In the genomic region with DNA sequence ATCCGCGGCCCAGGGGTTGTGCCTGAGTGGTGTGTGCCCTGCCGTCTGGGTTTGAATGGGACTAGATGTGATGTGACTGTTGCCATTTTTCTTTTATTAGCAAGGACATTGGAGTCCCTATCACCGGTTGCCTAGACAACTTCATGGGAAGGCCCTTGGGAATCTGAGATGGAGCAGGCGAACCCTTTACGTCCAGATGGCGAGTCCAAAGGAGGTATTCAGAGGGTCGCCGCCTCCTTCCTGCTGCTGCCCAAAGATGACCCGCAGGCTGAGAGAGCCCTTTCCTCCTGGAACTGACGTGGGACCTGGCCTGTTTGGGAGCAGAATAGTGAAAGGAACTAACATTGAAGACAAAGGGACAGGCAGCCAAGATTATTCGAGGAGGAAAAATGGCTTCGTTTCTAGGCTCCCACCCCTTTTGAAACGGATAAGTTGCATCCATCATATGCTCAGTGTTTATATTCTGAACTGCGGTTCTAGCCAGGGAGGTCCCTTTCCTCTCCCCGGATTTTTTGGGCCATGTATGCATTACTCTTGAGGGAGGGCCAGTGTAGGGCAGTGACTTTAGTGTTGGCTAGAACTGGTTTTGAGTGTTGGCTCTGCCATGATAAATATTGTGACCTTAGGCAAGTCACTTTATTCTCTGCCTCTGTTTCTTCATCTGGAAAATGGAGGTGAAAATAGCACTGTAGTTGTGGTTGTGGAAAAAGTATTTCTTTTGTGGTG, we compare ENCODE assay signal across 8 cellular contexts. TPM values are rescaled to one million over a fixed set of nuclear protein-coding genes. Genes with fewer than 3 reads are reported as not detected.
DNase-seq lines count a peak whose midpoint lies in the region; ATAC-seq, FAIRE-seq and TF ChIP-seq lines count a peak whose summit lies in the region.

No MANE protein-coding gene starts in this region.

- H3K27ac Mint-ChIP-seq in Caco-2 (ENCODE audit: unreplicated experiment), result peak overlapping the region; percentile 99
- H3K27ac Mint-ChIP-seq in natural killer cell, result peak overlapping the region; percentile 96 to 99

- H4K5ac ChIP-seq in H1 (ENCODE audit: insufficient read length, low read depth, low read length), result peak overlapping the region; percentile 41

- no peak overlapping the region for H3K14ac ChIP-seq in H1 (ENCODE audit: insufficient read length)

- peak overlapping the region; percentile 78 for H3K4me3 ChIP-seq in Caco-2 (ENCODE audit: low read depth, low read length)
- peak overlapping the region; percentile 74 to 98 (median 86) for H3K4me3 ChIP-seq in H1 (ENCODE audit: extremely low read depth in 1 of 4, insufficient read depth in 2 of 4, low read depth in 3 of 4, low read length in 4 of 4)

- H3K27ac ChIP-seq in RWPE1 (peak overlapping the region; percentile 94), H1 (ENCODE audit: low read depth, low read length) (peak overlapping the region; percentile 100)

- CTCF ChIA-PET in Caco-2 (lab: Charles Lee) (interaction anchor here (0.8 to 3.3 kb wide), 11 partner anchors 14 to 867 kb away, joined by 3 to 30 read pairs (median 4); a partner anchor contains a TSS), HEK293T (lab: Yijun Ruan, JAX) (no interaction called here), RWPE1 (lab: Yijun Ruan, JAX) (interaction anchor here (0.6 to 1.6 kb wide), 2 partner anchors 16 to 848 kb away, joined by 4 to 13 read pairs; no protein-coding TSS in a partner anchor), H1 (lab: Charles Lee; ENCODE audit: partially characterized antibody) (interaction anchor here (1.5 to 3.8 kb wide), 3 partner anchors 11 to 33 kb away, joined by 4 to 24 read pairs (median 9); no protein-coding TSS in a partner anchor), GM10248 (lab: Yijun Ruan, JAX) (interaction anchor here (0.8 to 2.2 kb wide), 3 partner anchors 15 to 34 kb away, joined by 3 to 7 read pairs (median 4); no protein-coding TSS in a partner anchor)

- TSS peak; percentile 77 for BruUV-seq in Caco-2 (replicated peaks; lab: Mats Ljungman, UMichigan)

- no peaks in the 10 kb centered on the region for H3K36me3 ChIP-seq in Caco-2 (ENCODE audit: control insufficient read depth, insufficient read depth, low read length)
- peaks cover 2 to 29% (median 11%) of the 10 kb centered on the region in 4 experiments; a peak in 5 of 8 replicates for H3K36me3 ChIP-seq in H1 (ENCODE audit: control insufficient read depth in 2 of 4, insufficient read depth in 4 of 4, low read length in 3 of 4)

- WGBS in H1 (ENCODE audit: extremely low coverage in 1 of 2, insufficient coverage in 1 of 2, insufficient read length in 1 of 2, insufficient replicate concordance in 2 of 2, low coverage in 1 of 2, low lambda C conversion rate in 2 of 2, missing lambda C conversion rate in 1 of 2), 2 experiments, result 6% methylated on average over 16 of the region's 16 CpGs; no CpG with 5 or more reads in 1 of the 2 experiments

- TF ChIP-seq POLR2A in H1 (IDR thresholded peaks at IDR 0.05; ENCODE audit: control extremely low read depth in 1 of 2, low read depth in 2 of 2, low read length in 2 of 2), result no peak

- peaks cover 24% of the 10 kb centered on the region for H3K4me1 ChIP-seq in Caco-2
- H3K4me1 ChIP-seq in H1 (replicated peaks in 1 of 4; ENCODE audit: control insufficient read depth in 3 of 4, insufficient read depth in 4 of 4, low read length in 3 of 4), result peaks cover 0 to 7% (median 6%) of the 10 kb centered on the region in 4 experiments; a peak in 4 of 7 replicates

- peak overlapping the region; percentile 62; the same call in 1 of the 2 replicates for H2BK12ac ChIP-seq in H1 (ENCODE audit: low read depth, low read length)

- POLR2A ChIA-PET in Caco-2 (lab: Charles Lee), result interaction anchor here (1.4 to 1.5 kb wide), 2 partner anchors 16 to 34 kb away, joined by 3 to 6 read pairs; no protein-coding TSS in a partner anchor
- POLR2A ChIA-PET in HEK293T (lab: Yijun Ruan, JAX), result interaction anchor here (0.7 to 1.2 kb wide), 4 partner anchors 10 to 1122 kb away, joined by 3 to 4 read pairs (median 3); no protein-coding TSS in a partner anchor
- POLR2A ChIA-PET in RWPE1 (lab: Yijun Ruan, JAX; ENCODE audit: low non-redundant PET), result interaction anchor here (0.6 kb wide), 1 partner anchor 280 kb away, joined by 9 read pairs; no protein-coding TSS in a partner anchor
- POLR2A ChIA-PET in H1 (lab: Charles Lee; ENCODE audit: partially characterized antibody), result interaction anchor here (1.1 to 2.0 kb wide), 11 partner anchors 8 to 383 kb away, joined by 3 to 22 read pairs (median 5); no protein-coding TSS in a partner anchor
- POLR2A ChIA-PET in GM10248 (lab: Yijun Ruan, JAX), result interaction anchor here (0.6 kb wide), 1 partner anchor 80 kb away, joined by 3 read pairs; no protein-coding TSS in a partner anchor

- no peaks in the 10 kb centered on the region for H3K9me3 ChIP-seq in Caco-2
- H3K9me3 ChIP-seq in H1 (ENCODE audit: insufficient read depth in 2 of 2, low read depth in 1 of 2, low read length in 1 of 2), result no peaks in the 10 kb centered on the region

- H3K9ac ChIP-seq in H1 (replicated peaks in 1 of 4; ENCODE audit: extremely low read depth in 1 of 4, low read depth in 3 of 4, low read length in 3 of 4), result peak overlapping the region; percentile 97 to 100 (median 98)

- no peak overlapping the region for H3K4ac ChIP-seq in H1 (replicated peaks; ENCODE audit: insufficient read length, low read depth, low read length)

- H3K36me3 Mint-ChIP-seq in Caco-2 (ENCODE audit: insufficient read depth, unreplicated experiment) (peaks cover 39% of the 10 kb centered on the region), natural killer cell (peaks cover 2% of the 10 kb centered on the region)

- H2BK120ac ChIP-seq in H1 (replicated peaks; ENCODE audit: low read depth, low read length), result no peak overlapping the region

- peaks cover 8% of the 10 kb centered on the region; the same call in 1 of the 2 replicates for H3K23me2 ChIP-seq in H1 (ENCODE audit: low read depth, low read length)

- H2BK5ac ChIP-seq in H1 (ENCODE audit: low read depth, low read length), result peak overlapping the region; percentile 41

- H2AK5ac ChIP-seq in H1 (ENCODE audit: low read depth, low read length), result peak overlapping the region; percentile 58; the same call in 1 of the 2 replicates

- peaks cover 12% of the 10 kb centered on the region for H3K79me1 ChIP-seq in H1 (ENCODE audit: low read depth, low read length)

- H2BK15ac ChIP-seq in H1 (ENCODE audit: low read length), result no peak overlapping the region

- H4K8ac ChIP-seq in H1 (ENCODE audit: extremely low read depth, insufficient read depth, low read length), result peak overlapping the region; percentile 100; the same call in 1 of the 2 replicates

- no peak overlapping the region for H3K56ac ChIP-seq in H1 (replicated peaks; ENCODE audit: insufficient read length, low read depth, low read length)

- H3K23ac ChIP-seq in H1 (ENCODE audit: insufficient read length), result no peak overlapping the region

- TF ChIP-seq CTCF in Caco-2 (IDR thresholded peaks at IDR 0.05; ENCODE audit: insufficient read depth in 1 of 2, low read depth in 1 of 2, low read length in 1 of 2, severe bottlenecking in 1 of 2, unreplicated experiment in 1 of 2) (no peak), RWPE1 (conservative IDR thresholded peaks at IDR 0.05; ENCODE audit: low read depth) (no peak), H1 (IDR thresholded peaks at IDR 0.05; ENCODE audit: control extremely low read depth in 1 of 3, insufficient read depth in 1 of 3, low read depth in 1 of 3, low read length in 3 of 3) (no peak), natural killer cell (IDR thresholded peaks at IDR 0.05) (no peak), GM10248 (IDR thresholded peaks at IDR 0.05; ENCODE audit: control extremely low read depth, extremely low read depth, low read depth, missing control alignments) (no peak)

- H3K27me3 Mint-ChIP-seq in Caco-2 (ENCODE audit: insufficient read depth, unreplicated experiment) (no peaks in the 10 kb centered on the region), natural killer cell (ENCODE audit: low read depth in 2 of 2) (no peaks in the 10 kb centered on the region)

- H3K27me3 ChIP-seq in Caco-2 (replicated peaks; ENCODE audit: control insufficient read depth, insufficient read depth, low read length) (no peaks in the 10 kb centered on the region), H1 (replicated peaks in 1 of 4; ENCODE audit: control insufficient read depth in 3 of 4, extremely low read depth in 1 of 4, insufficient read depth in 3 of 4, low read length in 3 of 4) (no peaks in the 10 kb centered on the region)

- intact Hi-C loops in Caco-2 (cut with micrococcal nuclease; ENCODE audit: unreplicated experiment), result loop anchor here (1.0 to 2.0 kb wide), 4 partner anchors 13 to 303 kb away; a partner anchor contains a TSS
- intact Hi-C loops in natural killer cell (cut with micrococcal nuclease), result loop anchor here (2.0 to 10.0 kb wide), 4 partner anchors 47 to 181 kb away; a partner anchor contains a TSS

- no peaks in the 10 kb centered on the region for H3K9me3 Mint-ChIP-seq in Caco-2 (ENCODE audit: unreplicated experiment)
- H3K9me3 Mint-ChIP-seq in natural killer cell, result no peaks in the 10 kb centered on the region

- no peak for TF ChIP-seq RAD21 in H1 (IDR thresholded peaks at IDR 0.05 in 1 of 2, conservative IDR thresholded peaks at IDR 0.05 in 1 of 2; ENCODE audit: low read depth in 2 of 2, low read length in 2 of 2)

- no peak for TF ChIP-seq EP300 in H1 (IDR thresholded peaks at IDR 0.05; ENCODE audit: borderline replicate concordance in 1 of 2, low read depth in 2 of 2, low read length in 2 of 2)

- peaks cover 0 to 5% of the 10 kb centered on the region in 2 experiments for H4K20me1 ChIP-seq in H1 (replicated peaks in 1 of 2; ENCODE audit: control insufficient read depth in 1 of 2, insufficient read depth in 2 of 2, low read length in 2 of 2)

- no peak for FAIRE-seq in H1 (lab: Jason Lieb, UNC)

- H3K79me2 ChIP-seq in H1 (ENCODE audit: control insufficient read depth in 1 of 2, insufficient read depth in 2 of 2, low read length in 2 of 2), result peaks cover 20 to 52% of the 10 kb centered on the region in 2 experiments

- peak overlapping the region; percentile 17; the same call in 1 of the 2 replicates for H3K18ac ChIP-seq in H1 (ENCODE audit: extremely low read depth, low read length)

- H2AFZ ChIP-seq in H1 (ENCODE audit: low read length), result no peak overlapping the region

- no peak overlapping the region for H2BK20ac ChIP-seq in H1 (ENCODE audit: low read length)

- H4K91ac ChIP-seq in H1 (replicated peaks; ENCODE audit: insufficient read length, low read length), result peak overlapping the region; percentile 12

- H3K4me2 ChIP-seq in H1 (ENCODE audit: insufficient read depth in 1 of 2, low read depth in 2 of 2, low read length in 2 of 2), result peak overlapping the region; percentile 88 to 93

- peaks cover 27% of the 10 kb centered on the region for H3K4me1 Mint-ChIP-seq in Caco-2 (ENCODE audit: low read depth, unreplicated experiment)
- H3K4me1 Mint-ChIP-seq in natural killer cell, result peaks cover 31 to 41% of the 10 kb centered on the region in 2 donors

- H3K4me3 Mint-ChIP-seq in Caco-2 (ENCODE audit: unreplicated experiment) (peak overlapping the region; percentile 95), natural killer cell (peak overlapping the region; percentile 97)

- DNase-seq in Caco-2 (no peak), HEK293T (ENCODE audit: extremely low spot score) (peak; percentile 27), RWPE1 (ENCODE audit: low spot score) (peak; percentile 12), H1 (ENCODE audit: low read depth in 1 of 2, low spot score in 2 of 2) (no peak), natural killer cell (no peak), GM10248 (ENCODE audit: extremely low spot score) (no peak), DMS153 treated with DMSO at 0.1 percent for 48 hours (lab: John Stamatoyannopoulos, UW; ENCODE audit: unreplicated experiment) (no peak)
- no peak for DNase-seq in activated effector memory CD4-positive, alpha-beta T cell treated with anti-CD3 and anti-CD28 coated beads, Interleukin-2, amount 50 U/mL, for 16 hours

- ATAC-seq in natural killer cell, result no peak

RNA-seq across cellular contexts. Expression of a gene that starts 0.7 kb away (rescaled TPM):
- 54.8 and 58.3 TPM in 2 replicates for total RNA-seq in Caco-2 (2022)
- 46.3 and 47.0 TPM in 2 replicates for total RNA-seq in H1 (2021; fragmentation: NEBNext Ultra II Directional; extraction: Animal tissue kit (Norgen Biotek cat#: 25700))
- polyA plus RNA-seq in H1 (2011; rRNA removed), result 34.4 and 36.1 TPM in 2 replicates
- polyA plus RNA-seq in H1 (2011; cell fraction: cytosol; rRNA removed), result 40.9 TPM
- polyA plus RNA-seq in H1 (2011; cell fraction: nucleus; rRNA removed), result 61.8 TPM
- polyA plus RNA-seq in H1 (2012, experiment 1 of 2), result 34.0 to 45.9 TPM (median 38.7 TPM) in 4 replicates
- 25.7 TPM for polyA plus RNA-seq in H1 (2012, experiment 2 of 2)
- polyA plus RNA-seq in H1 (2013, experiment 1 of 2), result 24.5 TPM
- polyA plus RNA-seq in H1 (2013, experiment 2 of 2), result 24.1 TPM
- 82.8 and 83.4 TPM in 2 replicates for polyA minus RNA-seq in H1 (2011; rRNA and poly(A)+ RNA removed)
- 34.1 TPM for polyA minus RNA-seq in H1 (2011; cell fraction: cytosol; rRNA and poly(A)+ RNA removed)
- 86.2 TPM for polyA minus RNA-seq in H1 (2011; cell fraction: nucleus; rRNA and poly(A)+ RNA removed)
- 10 to 100 TPM in 2 of 3 donors, 1 to 10 TPM in 1; 8.1 to 15.1 (median 11.2) TPM for total RNA-seq in natural killer cell

RNA-seq across cellular contexts. Expression of a gene that starts 0.7 kb away (rescaled TPM):
- total RNA-seq in Caco-2 (2022) (49.4 and 52.8 TPM in 2 replicates), natural killer cell (10 to 100 TPM; 12.7 to 22.9 (median 15.9) TPM)
- 46.2 and 48.6 TPM in 2 replicates for total RNA-seq in H1 (2021; fragmentation: NEBNext Ultra II Directional; extraction: Animal tissue kit (Norgen Biotek cat#: 25700))
- 91.9 and 101 TPM in 2 replicates for polyA plus RNA-seq in H1 (2011; rRNA removed)
- 80.9 TPM for polyA plus RNA-seq in H1 (2011; cell fraction: cytosol; rRNA removed)
- polyA plus RNA-seq in H1 (2011; cell fraction: nucleus; rRNA removed), result 58.7 TPM
- polyA plus RNA-seq in H1 (2012, experiment 1 of 2), result 72.5 to 81.1 TPM (median 75.3 TPM) in 4 replicates
- 52.9 TPM for polyA plus RNA-seq in H1 (2012, experiment 2 of 2)
- polyA plus RNA-seq in H1 (2013, experiment 1 of 2), result 89.7 TPM
- 84.1 TPM for polyA plus RNA-seq in H1 (2013, experiment 2 of 2)
- 18.9 and 21.6 TPM in 2 replicates for polyA minus RNA-seq in H1 (2011; rRNA and poly(A)+ RNA removed)
- 12.1 TPM for polyA minus RNA-seq in H1 (2011; cell fraction: cytosol; rRNA and poly(A)+ RNA removed)
- polyA minus RNA-seq in H1 (2011; cell fraction: nucleus; rRNA and poly(A)+ RNA removed), result 22.8 TPM

Comparison
In these comparisons a context has a peak if more than half of its experiments do, and no peak if none do; other contexts are left out.
1. DNase-seq: peak in HEK293T (single experiment) and RWPE1 (single experiment); none in Caco-2 (0 of 2), H1 (0 of 2), natural killer cell (single experiment), activated effector memory CD4-positive, alpha-beta T cell treated with anti-CD3 and anti-CD28 coated beads, Interleukin-2, amount 50 U/mL, for 16 hours (single experiment), GM10248 (single experiment) and DMS153 treated with DMSO at 0.1 percent for 48 hours (single experiment).